ENCODE assay signal across 1 cellular context in the genomic region with DNA sequence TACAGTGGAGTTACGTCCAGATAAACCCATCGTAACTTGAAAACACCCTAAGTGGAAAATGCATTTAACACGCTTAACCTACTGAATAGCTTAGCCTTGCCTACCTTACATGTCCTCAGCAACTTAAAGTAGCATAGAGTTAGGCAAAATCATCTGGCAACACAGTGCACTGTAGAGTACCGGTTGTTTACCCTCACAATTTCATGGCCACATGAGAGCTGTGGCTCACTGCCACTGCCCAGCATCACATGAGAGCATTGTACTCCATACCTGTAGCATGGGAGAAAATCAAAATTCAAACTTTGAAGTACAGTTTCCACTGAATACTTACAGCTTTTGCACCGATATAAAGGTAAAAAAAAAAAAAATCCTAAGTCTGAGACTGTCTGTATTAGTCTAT.
TF ChIP-seq lines count a peak whose summit lies in the region.

No MANE protein-coding gene starts in this region.

TF ChIP-seq in H1, 55 proteins besides CTCF, POLR2A, EP300 and RAD21:
- TF ChIP-seq KDM4A (IDR thresholded peaks at IDR 0.05; ENCODE audit: low read depth, low read length, severe bottlenecking) (no peak), SIX5 (IDR thresholded peaks at IDR 0.05; ENCODE audit: low read depth, low read length) (no peak), SAP30 (IDR thresholded peaks at IDR 0.05; ENCODE audit: insufficient read depth, insufficient replicate concordance, low read length) (no peak), TCF12 (IDR thresholded peaks at IDR 0.05; ENCODE audit: low read depth, low read length) (no peak)
- TF ChIP-seq, protein P1, sequence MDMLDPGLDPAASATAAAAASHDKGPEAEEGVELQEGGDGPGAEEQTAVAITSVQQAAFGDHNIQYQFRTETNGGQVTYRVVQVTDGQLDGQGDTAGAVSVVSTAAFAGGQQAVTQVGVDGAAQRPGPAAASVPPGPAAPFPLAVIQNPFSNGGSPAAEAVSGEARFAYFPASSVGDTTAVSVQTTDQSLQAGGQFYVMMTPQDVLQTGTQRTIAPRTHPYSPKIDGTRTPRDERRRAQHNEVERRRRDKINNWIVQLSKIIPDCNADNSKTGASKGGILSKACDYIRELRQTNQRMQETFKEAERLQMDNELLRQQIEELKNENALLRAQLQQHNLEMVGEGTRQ (IDR thresholded peaks at IDR 0.05; ENCODE audit: low read length), result no peak
